Comparison of ENCODE assay signal across 21 cellular contexts in the genomic region with DNA sequence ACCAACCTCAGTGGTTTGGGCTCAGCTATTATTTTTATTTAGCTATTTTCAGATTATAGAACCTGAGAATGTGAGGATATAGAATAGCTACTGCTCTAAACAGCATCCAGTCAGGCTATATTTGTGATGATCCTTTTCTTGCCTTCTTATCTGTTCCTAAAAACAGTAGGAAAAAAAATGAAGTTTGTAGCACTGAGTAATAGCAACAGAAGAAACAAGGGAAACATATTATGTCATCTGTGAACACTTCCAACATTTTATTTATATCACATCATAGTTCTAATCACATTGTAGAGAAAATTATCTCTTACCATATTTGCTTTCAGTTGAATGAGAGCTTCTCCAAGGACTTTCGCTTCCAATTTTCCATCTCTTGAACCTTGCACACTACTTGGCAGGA.
"Had no signal": no experiment of that assay in that cellular context is flagged by ENCODE, and none has a peak within 500 bp of the region (broad histone marks: within the 10 kb centered on the region; RNA-seq: fewer than 3 reads in every experiment).

No MANE protein-coding gene starts in this region.

- H3K27me3 Mint-ChIP-seq: naive B cell had no signal

- H3K4me3 Mint-ChIP-seq: mesothelial cell of epicardium, naive B cell had no signal

- H3K4me3 ChIP-seq: coronary artery, dorsolateral prefrontal cortex, esophagus muscularis mucosa, gastrocnemius medialis, heart right ventricle, left lung, lower lobe of right lung, mucosa of descending colon had no signal

- ATAC-seq: gastrocnemius medialis, left lung, left ventricle myocardium superior, lower lobe of right lung, mucosa of descending colon had no signal

- H3K4me1 Mint-ChIP-seq: mesothelial cell of epicardium, naive B cell had no signal

- H3K36me3 ChIP-seq: esophagus muscularis mucosa, gastrocnemius medialis, heart right ventricle, left lung, lower lobe of right lung had no signal

- H3K36me3 Mint-ChIP-seq: mesothelial cell of epicardium, naive B cell had no signal

- H3K4me1 ChIP-seq: esophagus muscularis mucosa, gastrocnemius medialis, heart right ventricle, left lung, lower lobe of right lung had no signal

- DNase-seq: dermis blood vessel endothelial cell; dorsolateral prefrontal cortex; effector CD4-positive, alpha-beta T cell; effector memory CD4-positive, alpha-beta T cell; foreskin fibroblast; foreskin melanocyte; gastrocnemius medialis; glutamatergic neuron; head of caudate nucleus; heart right ventricle; hippocampal formation; left cardiac atrium; left lung; left ventricle myocardium superior; lower lobe of right lung; mesenchymal stem cell; mucosa of descending colon; naive B cell had no signal

- H3K27ac ChIP-seq: coronary artery, dorsolateral prefrontal cortex, esophagus muscularis mucosa, gastrocnemius medialis, heart right ventricle, left lung, lower lobe of right lung had no signal

- H3K27me3 ChIP-seq: esophagus muscularis mucosa, gastrocnemius medialis, heart right ventricle, left lung had no signal

- H3K9me3 ChIP-seq: esophagus muscularis mucosa, gastrocnemius medialis, lower lobe of right lung, mucosa of descending colon had no signal

- H3K27ac Mint-ChIP-seq: mesothelial cell of epicardium, naive B cell had no signal
